In the genomic region with DNA sequence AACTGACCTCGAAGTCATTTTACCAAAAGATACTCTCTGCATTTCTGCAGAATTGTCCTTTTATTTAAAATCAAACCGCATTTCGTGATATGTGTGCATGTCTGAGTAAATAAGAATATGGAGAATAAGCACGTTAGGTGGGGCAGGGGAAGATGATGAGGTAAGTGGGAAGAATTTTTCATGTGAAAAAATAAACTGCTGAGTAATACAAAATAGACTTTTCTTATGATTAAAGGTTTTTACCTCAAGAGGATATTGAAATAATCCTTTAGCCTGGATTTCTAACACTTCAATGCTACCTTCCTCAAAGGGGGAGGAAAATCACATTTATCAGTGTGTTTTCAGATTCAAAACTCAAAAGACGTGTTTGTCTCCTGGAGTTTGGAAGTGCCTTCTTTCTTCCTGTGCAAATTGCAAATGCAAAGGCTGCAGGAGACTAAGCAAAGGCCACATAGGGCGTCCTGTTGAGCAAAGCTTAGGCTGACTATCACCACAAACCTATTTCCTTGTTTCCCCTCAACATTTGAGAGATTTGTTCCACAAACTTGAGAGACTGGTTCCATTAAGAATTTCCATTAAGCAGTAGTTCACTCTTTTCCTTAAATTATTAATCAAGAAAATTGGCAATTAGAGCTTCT, we compare ENCODE assay signal across 27 cellular contexts.
"Had no signal": no experiment of that assay in that cellular context is flagged by ENCODE, and none has a peak within 500 bp of the region (broad histone marks: within the 10 kb centered on the region; RNA-seq: fewer than 3 reads in every experiment).

No MANE protein-coding gene starts in this region.

- H3K27ac ChIP-seq: ascending aorta, cardiac muscle cell, colonic mucosa, dorsolateral prefrontal cortex, gastroesophageal sphincter, hepatocyte, stomach, thyroid gland, upper lobe of right lung had no signal

- H3K4me3 ChIP-seq: ascending aorta, cardiac muscle cell, colonic mucosa, dorsolateral prefrontal cortex, gastroesophageal sphincter, hepatocyte, stomach, thyroid gland, upper lobe of right lung had no signal

- H3K36me3 ChIP-seq: ascending aorta, cardiac muscle cell, colonic mucosa, gastroesophageal sphincter, stomach, thyroid gland, upper lobe of right lung had no signal

- H3K79me2 ChIP-seq: hepatocyte had no signal

- H3K4me3 Mint-ChIP-seq: activated naive CD4-positive, alpha-beta T cell treated with anti-CD3 and anti-CD28 coated beads for 36 hours; activated naive CD8-positive, alpha-beta T cell treated with anti-CD3 and anti-CD28 coated beads, Interleukin-2, amount 10 ng/mL, durations not matched to agents 7 days and 5 days; activated T-helper 1 cell treated with anti-CD3 and anti-CD28 coated beads, Interleukin-12 subunit alpha, Interleukin-12 subunit beta, Interleukin-2, Interleukin-4 antibody, amounts not matched to agents 30 ng/mL and 10 ng/mL and 1 ng/mL, durations not matched to agents 14 hours and 24 hours and 36 hours; brain; naive thymus-derived CD8-positive, alpha-beta T cell; neural crest cell; stimulated activated naive B cell treated with anti-CD40 and anti-IgM and Interleukin-4, amounts not matched to agents 10 μg/mL and 1 μg/mL and 100 μg/mL, for 72 hours; T-helper 2 cell treated with Interferon-gamma antibody and Interleukin-4, amounts not matched to agents 5 μg/mL and 100 μg/mL, for 36 hours had no signal

- H3K4me1 ChIP-seq: ascending aorta, colonic mucosa, gastroesophageal sphincter, stomach, thyroid gland, upper lobe of right lung had no signal

- H2AFZ ChIP-seq: hepatocyte had no signal

- ATAC-seq: gastroesophageal sphincter; naive thymus-derived CD8-positive, alpha-beta T cell; right cardiac atrium; stimulated activated naive B cell treated with anti-CD40 and anti-IgM and Interleukin-4, amounts not matched to agents 10 μg/mL and 1 μg/mL and 100 μg/mL, for 72 hours; upper lobe of right lung had no signal

- H3K9me3 Mint-ChIP-seq: activated naive CD8-positive, alpha-beta T cell treated with anti-CD3 and anti-CD28 coated beads, Interleukin-2, amount 10 ng/mL, durations not matched to agents 7 days and 5 days had no signal

- H3K9me3 ChIP-seq: colonic mucosa, thyroid gland had no signal

- H3K4me1 Mint-ChIP-seq: activated naive CD8-positive, alpha-beta T cell treated with anti-CD3 and anti-CD28 coated beads, Interleukin-2, amount 10 ng/mL, durations not matched to agents 7 days and 5 days; brain; naive thymus-derived CD8-positive, alpha-beta T cell; stimulated activated naive B cell treated with anti-CD40 and anti-IgM and Interleukin-4, amounts not matched to agents 10 μg/mL and 1 μg/mL and 100 μg/mL, for 72 hours had no signal

- DNase-seq: activated CD4-positive, alpha-beta T cell treated with anti-CD3 and anti-CD28 coated beads for 4 hours; activated CD4-positive, alpha-beta T cell treated with anti-CD3 and anti-CD28 coated beads, Interleukin-2, amount 50 U/mL, for 48 hours; activated CD8-positive, alpha-beta memory T cell treated with anti-CD3 and anti-CD28 coated beads, Interleukin-2, amount 50 U/mL, for 4 hours; activated effector memory CD4-positive, alpha-beta T cell treated with anti-CD3 and anti-CD28 coated beads, Interleukin-2, amount 50 U/mL, for 16 hours; activated naive CD4-positive, alpha-beta T cell treated with anti-CD3 and anti-CD28 coated beads for 36 hours; activated naive CD8-positive, alpha-beta T cell treated with anti-CD3 and anti-CD28 coated beads, Interleukin-2, amount 10 ng/mL, durations not matched to agents 7 days and 5 days; activated T-cell treated with anti-CD3 and anti-CD28 coated beads, Interleukin-2, amount 50 U/mL, for 1 hour; cerebellar nuclear complex; colonic mucosa; dorsolateral prefrontal cortex; effector memory CD4-positive, alpha-beta T cell; naive thymus-derived CD8-positive, alpha-beta T cell; right cardiac atrium; stimulated activated CD4-positive, alpha-beta T cell treated with anti-CD3 and anti-CD28 coated beads, Interleukin-15, amount 100 ng/mL, for 24 hours; stimulated activated CD4-positive, alpha-beta T cell treated with anti-CD3 and anti-CD28 coated beads, Interleukin-2, amount 100 ng/mL, for 24 hours; stimulated activated naive B cell treated with anti-CD40 and anti-IgM and Interleukin-4, amounts not matched to agents 10 μg/mL and 1 μg/mL and 100 μg/mL, for 72 hours; stomach; thyroid gland; upper lobe of right lung had no signal

- H3K36me3 Mint-ChIP-seq: activated naive CD8-positive, alpha-beta T cell treated with anti-CD3 and anti-CD28 coated beads, Interleukin-2, amount 10 ng/mL, durations not matched to agents 7 days and 5 days; brain; stimulated activated naive B cell treated with anti-CD40 and anti-IgM and Interleukin-4, amounts not matched to agents 10 μg/mL and 1 μg/mL and 100 μg/mL, for 72 hours had no signal

- H3K27ac Mint-ChIP-seq: activated naive CD4-positive, alpha-beta T cell treated with anti-CD3 and anti-CD28 coated beads for 36 hours; activated naive CD8-positive, alpha-beta T cell treated with anti-CD3 and anti-CD28 coated beads, Interleukin-2, amount 10 ng/mL, durations not matched to agents 7 days and 5 days; activated T-helper 1 cell treated with anti-CD3 and anti-CD28 coated beads, Interleukin-12 subunit alpha, Interleukin-12 subunit beta, Interleukin-2, Interleukin-4 antibody, amounts not matched to agents 30 ng/mL and 10 ng/mL and 1 ng/mL, durations not matched to agents 14 hours and 24 hours and 36 hours; brain; naive thymus-derived CD8-positive, alpha-beta T cell; stimulated activated naive B cell treated with anti-CD40 and anti-IgM and Interleukin-4, amounts not matched to agents 10 μg/mL and 1 μg/mL and 100 μg/mL, for 72 hours; T-helper 2 cell treated with Interferon-gamma antibody and Interleukin-4, amounts not matched to agents 5 μg/mL and 100 μg/mL, for 36 hours had no signal

- H3K27me3 Mint-ChIP-seq: activated naive CD8-positive, alpha-beta T cell treated with anti-CD3 and anti-CD28 coated beads, Interleukin-2, amount 10 ng/mL, durations not matched to agents 7 days and 5 days; naive thymus-derived CD8-positive, alpha-beta T cell; stimulated activated naive B cell treated with anti-CD40 and anti-IgM and Interleukin-4, amounts not matched to agents 10 μg/mL and 1 μg/mL and 100 μg/mL, for 72 hours had no signal

- H3K4me2 ChIP-seq: hepatocyte had no signal

- H3K27me3 ChIP-seq: ascending aorta, cardiac muscle cell, colonic mucosa, dorsolateral prefrontal cortex, gastroesophageal sphincter, hepatocyte, stomach, thyroid gland, upper lobe of right lung had no signal
